13 cellular contexts compared by ENCODE assay signal in genomic region chr5:40277161-40277906, GRCh38.
DNase-seq lines count a peak whose midpoint lies in the region; ATAC-seq and TF ChIP-seq lines count a peak whose summit lies in the region.
"Had no signal": no experiment of that assay in that cellular context is flagged by ENCODE, and none has a peak within 500 bp of the region (broad histone marks: within the 10 kb centered on the region; RNA-seq: fewer than 3 reads in every experiment).

No MANE protein-coding gene starts in this region.

- in situ Hi-C loops in ACHN (cut with HindIII; ENCODE audit: low pct_ligation_motif_present, low pct_unique_long_range_greater_than_20kb, low sequenced_read_pairs), result no loop called here

- H3K36me3 Mint-ChIP-seq in activated naive CD4-positive, alpha-beta T cell treated with anti-CD3 and anti-CD28 coated beads, Interleukin-2, amount 50 U/mL, for 72 hours, result peaks cover 6 to 53% of the 10 kb centered on the region in 2 donors
- H3K36me3 Mint-ChIP-seq: brain, CD14-positive monocyte had no signal

- 80% methylated on average over 4 of the region's 4 CpGs for WGBS in right cardiac atrium

- H3K27ac Mint-ChIP-seq in activated naive CD4-positive, alpha-beta T cell treated with anti-CD3 and anti-CD28 coated beads, Interleukin-2, amount 50 U/mL, for 72 hours, result peak overlapping the region; percentile 95 to 98
- H3K27ac Mint-ChIP-seq: brain had no signal

- H3K4me3 ChIP-seq in GM06990 (replicated peaks; ENCODE audit: low read depth, low read length), result no peak overlapping the region
- H3K4me3 ChIP-seq in right cardiac atrium (ENCODE audit: low read length), result no peak overlapping the region
- H3K4me3 ChIP-seq in left lung, result no peak overlapping the region
- H3K4me3 ChIP-seq: heart right ventricle, SJSA1 had no signal

- H3K36me3 ChIP-seq in GM06990 (ENCODE audit: control insufficient read depth, insufficient read depth, low read length) (no peaks in the 10 kb centered on the region), left lung (no peaks in the 10 kb centered on the region)
- H3K36me3 ChIP-seq: heart right ventricle, SJSA1 had no signal

- peaks cover 6% of the 10 kb centered on the region for H3K9me3 ChIP-seq in right cardiac atrium (ENCODE audit: control insufficient read depth, low read length)
- H3K9me3 ChIP-seq in left lung, result no peaks in the 10 kb centered on the region
- H3K9me3 ChIP-seq: heart right ventricle, SJSA1 had no signal

- no peak overlapping the region for H3K27ac ChIP-seq in right cardiac atrium (ENCODE audit: low read length)
- H3K27ac ChIP-seq in left lung, result no peak overlapping the region
- H3K27ac ChIP-seq: heart right ventricle, SJSA1 had no signal

- H3K4me1 ChIP-seq in right cardiac atrium (ENCODE audit: control insufficient read depth, insufficient read depth, low read length), result no peaks in the 10 kb centered on the region
- no peaks in the 10 kb centered on the region for H3K4me1 ChIP-seq in left lung
- H3K4me1 ChIP-seq: heart right ventricle had no signal

- H3K27me3 ChIP-seq in GM06990 (replicated peaks; ENCODE audit: control insufficient read depth, insufficient read depth, low read length) (no peaks in the 10 kb centered on the region; the same call in 1 of the 2 replicates), right cardiac atrium (ENCODE audit: control insufficient read depth, insufficient read depth) (no peaks in the 10 kb centered on the region), left lung (no peaks in the 10 kb centered on the region)
- H3K27me3 ChIP-seq: heart right ventricle, SJSA1 had no signal

- TF ChIP-seq CTCF in GM06990 (IDR thresholded peaks at IDR 0.05; ENCODE audit: insufficient read depth, low read length, poor library complexity, severe bottlenecking) (no peak), left lung (IDR thresholded peaks at IDR 0.05) (no peak)

- H3K9me3 Mint-ChIP-seq in activated naive CD4-positive, alpha-beta T cell treated with anti-CD3 and anti-CD28 coated beads, Interleukin-2, amount 50 U/mL, for 72 hours, result peaks cover 4 to 13% of the 10 kb centered on the region in 2 donors
- H3K9me3 Mint-ChIP-seq: brain had no signal

- ATAC-seq in GM21360 (IDR thresholded peaks at IDR 0.05; ENCODE audit: unreplicated experiment) (peak; percentile 83), HG03378 (IDR thresholded peaks at IDR 0.05; ENCODE audit: unreplicated experiment) (peak; percentile 71), right cardiac atrium (no peak), left lung (no peak)
- ATAC-seq in activated naive CD4-positive, alpha-beta T cell treated with anti-CD3 and anti-CD28 coated beads, Interleukin-2, amount 50 U/mL, for 72 hours, result peak; percentile 89 to 93
- ATAC-seq: heart right ventricle had no signal

- peak; percentile 61 for DNase-seq in GM06990 (ENCODE audit: extremely low read depth, insufficient read length)
- DNase-seq in activated naive CD4-positive, alpha-beta T cell treated with anti-CD3 and anti-CD28 coated beads, Interleukin-2, amount 50 U/mL, for 72 hours (ENCODE audit: low spot score in 2 of 2), result peak; percentile 58 to 72
- DNase-seq in ACHN, result no peak
- no peak for DNase-seq in Kasumi-1 (lab: John Stamatoyannopoulos, UW)
- DNase-seq in right cardiac atrium, result no peak
- no peak for DNase-seq in left lung
- DNase-seq: heart right ventricle, NCI-H1092 had no signal

- intact Hi-C loops in right cardiac atrium (cut with DNase I), result no loop called here
- intact Hi-C loops in left lung (cut with DNase I), result no loop called here

Comparison
In these comparisons a context has a peak if more than half of its experiments do, and no peak if none do; other contexts are left out.
1. DNase-seq: peak in GM06990 (single experiment) and activated naive CD4-positive, alpha-beta T cell treated with anti-CD3 and anti-CD28 coated beads, Interleukin-2, amount 50 U/mL, for 72 hours (2 of 2); none in ACHN (single experiment), Kasumi-1 (0 of 2), right cardiac atrium (0 of 3) and left lung (0 of 2).
2. ATAC-seq: peak in GM21360 (single experiment), HG03378 (single experiment) and activated naive CD4-positive, alpha-beta T cell treated with anti-CD3 and anti-CD28 coated beads, Interleukin-2, amount 50 U/mL, for 72 hours (2 of 2); none in right cardiac atrium (0 of 2) and left lung (single experiment).